ENCODE assay signal across 16 cellular contexts in the genomic region with DNA sequence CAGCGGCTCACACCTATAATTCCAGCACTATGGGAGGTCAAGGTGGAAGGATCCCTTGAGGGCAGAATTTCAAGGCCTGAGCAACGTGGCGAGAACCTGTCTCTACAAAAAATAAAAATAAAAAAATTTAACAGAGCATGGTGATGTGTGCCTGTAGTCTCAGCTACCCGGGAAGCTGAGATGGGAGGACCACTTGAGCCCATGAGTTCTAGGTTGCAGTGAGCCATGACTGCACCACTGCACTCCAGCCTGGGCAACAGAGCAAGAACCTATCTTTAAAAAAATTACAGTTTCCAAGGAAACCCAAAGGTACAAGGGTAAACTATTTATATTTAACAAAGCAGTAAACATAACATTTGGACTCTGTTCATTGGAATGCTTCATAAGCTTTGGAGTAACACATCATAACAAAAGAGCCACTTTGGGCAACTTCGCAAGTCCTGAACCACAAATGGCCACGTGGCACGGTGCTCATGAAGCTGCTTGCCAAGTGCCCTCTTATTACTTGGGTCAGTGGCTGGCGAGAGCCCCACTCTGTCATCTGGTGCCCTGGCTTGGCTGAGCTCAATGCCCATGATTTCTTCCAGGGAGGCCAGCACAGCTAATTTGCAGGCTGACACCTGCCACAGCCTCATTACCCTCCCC.
DNase-seq lines count a peak whose midpoint lies in the region; FAIRE-seq and TF ChIP-seq lines count a peak whose summit lies in the region.
"Had no signal": no experiment of that assay in that cellular context is flagged by ENCODE, and none has a peak within 500 bp of the region (broad histone marks: within the 10 kb centered on the region; RNA-seq: fewer than 3 reads in every experiment).

No MANE protein-coding gene starts in this region.

- H3K36me3 ChIP-seq in kidney epithelial cell (ENCODE audit: control insufficient read depth, insufficient read depth, low read length) = no peaks in the 10 kb centered on the region
- H3K36me3 ChIP-seq: breast epithelium, prostate gland had no signal

- peak; percentile 8 for FAIRE-seq in GM19239 (lab: Jason Lieb, UNC)

- TF ChIP-seq CTCF in kidney epithelial cell (IDR thresholded peaks at IDR 0.05; ENCODE audit: insufficient read depth, low read length, poor library complexity, severe bottlenecking) = no peak

- DNase-seq in GM19239 (ENCODE audit: insufficient read length, low spot score) = no peak
- DNase-seq in amygdala (lab: John Stamatoyannopoulos, UW) = peak in 47 of 56 donors; percentile 1 to 77 (median 27)
- DNase-seq in kidney epithelial cell (ENCODE audit: low read depth) = peak; percentile 21
- peak; percentile 93 for DNase-seq in renal cortical epithelial cell (ENCODE audit: low read depth)
- DNase-seq in NCI-H510A treated with DMSO at 0.1 percent for 48 hours (lab: John Stamatoyannopoulos, UW) = no peak
- no peak for DNase-seq in NCI-H1436 treated with DMSO at 0.1 percent for 48 hours (lab: John Stamatoyannopoulos, UW)
- no peak for DNase-seq in NCI-H2029 treated with DMSO at 0.1 percent for 48 hours (lab: John Stamatoyannopoulos, UW)
- DNase-seq in activated CD8-positive, alpha-beta memory T cell treated with anti-CD3 and anti-CD28 coated beads, Interleukin-2, amount 50 U/mL, for 48 hours = no peak
- DNase-seq: activated CD8-positive, alpha-beta memory T cell treated with anti-CD3 and anti-CD28 coated beads, Interleukin-2, amount 50 U/mL, for 4 hours; activated naive CD4-positive, alpha-beta T cell treated with anti-CD3 and anti-CD28 coated beads, Interleukin-2, amount 10 ng/mL, durations not matched to agents 7 days and 5 days; effector memory CD8-positive, alpha-beta T cell; foreskin melanocyte; NCI-H1694 treated with DMSO at 0.1 percent for 48 hours; NCI-H748 treated with DMSO at 0.1 percent for 48 hours had no signal

- H3K27me3 ChIP-seq in kidney epithelial cell (ENCODE audit: control insufficient read depth, insufficient read depth, low read length) = no peaks in the 10 kb centered on the region

- H3K4me3 ChIP-seq in kidney epithelial cell (ENCODE audit: low read depth, low read length) = no peak overlapping the region
- H3K4me3 ChIP-seq: breast epithelium, prostate gland had no signal

Comparison
In these comparisons a context has a peak if more than half of its experiments do, and no peak if none do; other contexts are left out.
1. DNase-seq: peak in amygdala (47 of 56), kidney epithelial cell (single experiment) and renal cortical epithelial cell (single experiment); none in GM19239 (single experiment), NCI-H510A treated with DMSO at 0.1 percent for 48 hours (single experiment), NCI-H1436 treated with DMSO at 0.1 percent for 48 hours (single experiment), NCI-H2029 treated with DMSO at 0.1 percent for 48 hours (single experiment) and activated CD8-positive, alpha-beta memory T cell treated with anti-CD3 and anti-CD28 coated beads, Interleukin-2, amount 50 U/mL, for 48 hours (single experiment).